In the genomic region with DNA sequence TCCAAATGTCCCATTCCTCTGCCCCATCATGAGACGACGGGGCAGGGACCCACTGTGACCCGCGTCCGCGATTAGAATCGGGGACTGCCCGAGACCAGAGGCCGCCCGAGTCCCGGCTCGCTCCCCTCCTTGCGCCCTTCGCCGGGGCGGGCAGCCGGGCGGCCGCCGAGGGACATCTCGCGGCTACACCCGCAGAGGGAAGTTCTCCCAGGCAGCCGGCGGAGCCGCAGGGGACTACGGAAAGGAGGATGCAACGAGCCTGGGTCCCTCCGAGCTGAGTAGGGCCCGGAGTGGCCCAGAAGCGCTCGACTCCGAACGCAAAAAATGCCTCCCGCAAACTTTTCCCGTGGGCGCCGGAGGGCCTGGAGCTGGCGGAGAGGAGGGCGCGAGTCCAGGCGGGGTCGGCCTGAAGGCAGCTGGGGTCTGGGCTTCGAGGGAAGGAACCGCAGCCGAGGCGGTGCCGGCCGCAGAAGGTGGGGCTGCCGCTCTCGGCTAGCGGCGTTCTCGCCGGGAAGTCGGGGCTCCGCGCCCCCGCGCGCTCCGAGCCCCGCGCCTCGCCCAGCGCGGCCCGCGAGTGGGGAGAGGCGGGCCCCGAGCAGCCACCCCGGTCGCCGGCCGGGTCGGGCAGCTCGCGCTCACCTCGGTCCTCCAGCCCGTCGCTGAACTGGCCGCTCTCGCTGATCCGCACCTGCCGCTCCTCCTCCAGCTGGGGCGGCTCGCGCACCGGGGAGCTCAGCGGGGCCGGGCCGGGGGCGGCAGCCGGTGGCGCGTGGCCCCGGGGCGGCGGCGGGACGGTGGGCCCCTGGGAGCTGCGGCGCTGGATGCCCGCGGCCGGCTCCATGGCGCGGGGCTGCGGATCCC, we compare ENCODE assay signal across 8 cellular contexts. TPM values are rescaled to one million over a fixed set of nuclear protein-coding genes. Genes with fewer than 3 reads are reported as not detected.
DNase-seq lines count a peak whose midpoint lies in the region; ATAC-seq, FAIRE-seq and TF ChIP-seq lines count a peak whose summit lies in the region.

No MANE protein-coding gene starts in this region.

- H3K36me3 ChIP-seq in ascending aorta = no peaks in the 10 kb centered on the region

- H3K27ac ChIP-seq in ascending aorta = no peak overlapping the region

- no peaks in the 10 kb centered on the region for H3K9me3 Mint-ChIP-seq in stimulated activated effector memory CD8-positive, alpha-beta T cell treated with anti-CD3 and anti-CD28 coated beads, Interleukin-12 subunit alpha, Interleukin-12 subunit beta, amount 100 ng/mL, for 72 hours

- peaks cover 4 to 5% of the 10 kb centered on the region in 2 donors for H3K4me1 ChIP-seq in ascending aorta

- intact Hi-C loops in ascending aorta (cut with DNase I) = no loop called here

- H3K36me3 Mint-ChIP-seq in stimulated activated effector memory CD8-positive, alpha-beta T cell treated with anti-CD3 and anti-CD28 coated beads, Interleukin-12 subunit alpha, Interleukin-12 subunit beta, amount 100 ng/mL, for 72 hours = no peaks in the 10 kb centered on the region

- H3K4me3 Mint-ChIP-seq in stimulated activated effector memory CD8-positive, alpha-beta T cell treated with anti-CD3 and anti-CD28 coated beads, Interleukin-12 subunit alpha, Interleukin-12 subunit beta, amount 100 ng/mL, for 72 hours = peak overlapping the region; percentile 69

- DNase-seq in activated T-cell treated with anti-CD3 and anti-CD28 coated beads, Interleukin-2, amount 50 U/mL, for 1 hour = peak; percentile 55
- DNase-seq in activated T-cell treated with anti-CD3 and anti-CD28 coated beads for 4 hours = no peak
- no peak for DNase-seq in ascending aorta (ENCODE audit: low spot score in 2 of 2)
- DNase-seq in iPS-NIHi7 (ENCODE audit: extremely low spot score) = peak; percentile 56
- peak in 1 of 2 donors; percentile 62 for DNase-seq in stimulated activated effector memory CD8-positive, alpha-beta T cell treated with anti-CD3 and anti-CD28 coated beads, Interleukin-12 subunit alpha, Interleukin-12 subunit beta, amount 100 ng/mL, for 72 hours (ENCODE audit: low spot score in 2 of 2)
- DNase-seq in NCI-H1436 treated with DMSO at 0.1 percent for 48 hours (lab: John Stamatoyannopoulos, UW) = no peak
- no peak for DNase-seq in H54 (ENCODE audit: insufficient read length, low spot score)

- peaks cover 7% of the 10 kb centered on the region for H3K27me3 ChIP-seq in ascending aorta

- peaks cover 23% of the 10 kb centered on the region for H3K4me1 Mint-ChIP-seq in stimulated activated effector memory CD8-positive, alpha-beta T cell treated with anti-CD3 and anti-CD28 coated beads, Interleukin-12 subunit alpha, Interleukin-12 subunit beta, amount 100 ng/mL, for 72 hours

- no peak for TF ChIP-seq CTCF in ascending aorta (IDR thresholded peaks at IDR 0.05)

- no peak for FAIRE-seq in H54 (lab: Jason Lieb, UNC)

- H3K9me3 ChIP-seq in ascending aorta = no peaks in the 10 kb centered on the region

- peak; percentile 35 for ATAC-seq in HG03442 (IDR thresholded peaks at IDR 0.05; ENCODE audit: unreplicated experiment)
- peak; percentile 29 for ATAC-seq in stimulated activated effector memory CD8-positive, alpha-beta T cell treated with anti-CD3 and anti-CD28 coated beads, Interleukin-12 subunit alpha, Interleukin-12 subunit beta, amount 100 ng/mL, for 72 hours

- H3K27ac Mint-ChIP-seq in stimulated activated effector memory CD8-positive, alpha-beta T cell treated with anti-CD3 and anti-CD28 coated beads, Interleukin-12 subunit alpha, Interleukin-12 subunit beta, amount 100 ng/mL, for 72 hours = no peak overlapping the region

- H3K4me3 ChIP-seq in ascending aorta = peak overlapping the region; percentile 53 to 59

- TF ChIP-seq POLR2A in H54 (IDR thresholded peaks at IDR 0.05; ENCODE audit: low read depth, low read length) = no peak

RNA-seq across cellular contexts. Expression of a gene that starts 0.5 kb away (rescaled TPM):
- total RNA-seq in ascending aorta = not detected

Comparison
In these comparisons a context has a peak if more than half of its experiments do, and no peak if none do; other contexts are left out.
1. DNase-seq: peak in activated T-cell treated with anti-CD3 and anti-CD28 coated beads, Interleukin-2, amount 50 U/mL, for 1 hour (single experiment) and iPS-NIHi7 (single experiment); none in activated T-cell treated with anti-CD3 and anti-CD28 coated beads for 4 hours (single experiment), ascending aorta (0 of 2), NCI-H1436 treated with DMSO at 0.1 percent for 48 hours (single experiment) and H54 (single experiment).